In the genomic region with DNA sequence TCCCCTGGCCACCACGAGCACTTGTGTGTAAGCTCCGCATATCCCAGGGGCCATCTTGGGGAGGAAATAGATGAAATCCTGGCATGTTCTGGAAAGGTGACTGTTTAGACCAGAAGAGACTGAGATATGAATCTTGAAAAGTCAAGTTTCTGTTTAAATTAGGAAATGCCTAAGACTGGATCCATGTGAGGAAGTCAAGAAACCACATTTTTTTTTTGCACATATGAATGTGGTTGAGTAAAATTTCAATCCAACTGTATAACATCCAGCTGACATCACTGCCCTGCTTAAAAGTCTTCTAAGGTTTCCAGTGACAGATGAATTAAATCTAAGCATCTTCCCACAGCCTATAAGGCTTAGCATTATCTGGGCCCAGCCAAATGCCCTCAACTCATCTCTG, we compare ENCODE assay signal across 11 cellular contexts.
"Had no signal": no experiment of that assay in that cellular context is flagged by ENCODE, and none has a peak within 500 bp of the region (broad histone marks: within the 10 kb centered on the region; RNA-seq: fewer than 3 reads in every experiment).

No MANE protein-coding gene starts in this region.

- DNase-seq: activated CD4-positive, alpha-beta T cell treated with anti-CD3 and anti-CD28 coated beads, Interleukin-2, amount 10 ng/mL, durations not matched to agents 7 days and 5 days; activated naive CD4-positive, alpha-beta T cell treated with anti-CD3 and anti-CD28 coated beads, Interleukin-2, amount 10 ng/mL, durations not matched to agents 7 days and 5 days; activated T-cell treated with anti-CD3 and anti-CD28 coated beads for 4 hours; adrenal gland; dorsolateral prefrontal cortex; endodermal cell; erythroblast; hypothalamus; kidney glomerular epithelial cell; left ventricle myocardium superior; natural killer cell had no signal
